In genomic region chr9:31232485-31232884, GRCh38 we compare ENCODE assay signal across 27 cellular contexts.
"Had no signal": no experiment of that assay in that cellular context is flagged by ENCODE, and none has a peak within 500 bp of the region (broad histone marks: within the 10 kb centered on the region; RNA-seq: fewer than 3 reads in every experiment).

No MANE protein-coding gene starts in this region.

- DNase-seq: stimulated activated CD4-positive, alpha-beta T cell treated with anti-CD3 and anti-CD28 coated beads, Interleukin-2, amount 100 ng/mL, for 48 hours; stimulated activated CD4-positive, alpha-beta T cell treated with anti-CD3 and anti-CD28 coated beads, Interleukin-4, amount 100 ng/mL, for 1 hour; stimulated activated CD4-positive, alpha-beta T cell treated with anti-CD3 and anti-CD28 coated beads, Interleukin-4, amount 100 ng/mL, for 24 hours; stimulated activated CD4-positive, alpha-beta T cell treated with anti-CD3 and anti-CD28 coated beads, Interleukin-4, amount 100 ng/mL, for 4 hours; stimulated activated CD8-positive, alpha-beta memory T cell treated with anti-CD3 and anti-CD28 coated beads, Interleukin-4, amount 100 ng/mL, for 48 hours; stimulated activated naive B cell treated with anti-CD40 and anti-IgM and Interleukin-4, amounts not matched to agents 10 μg/mL and 1 μg/mL and 100 μg/mL, for 72 hours; stimulated activated naive CD4-positive, alpha-beta T cell; stimulated activated naive CD4-positive, alpha-beta T cell treated with Interleukin-2 at 50 U/mL for 16 hours; stimulated activated naive CD8-positive, alpha-beta T cell treated with anti-CD3 and anti-CD28 coated beads, Interleukin-15, amount 100 ng/mL, for 72 hours; stimulated activated naive CD8-positive, alpha-beta T cell treated with anti-CD3 and anti-CD28 coated beads, Interleukin-15, Interleukin-2, amounts not matched to agents 100 U/mL and 50 U/mL, for 24 hours; stomach; substantia nigra; testis; thyroid gland; tibial artery; transverse colon; trophoblast cell; upper lobe of left lung; upper lobe of right lung; uterus had no signal

- H3K36me3 ChIP-seq: stomach, suprapubic skin, thoracic aorta, thyroid gland, tibial artery, tibial nerve, transverse colon, upper lobe of left lung, upper lobe of right lung, uterus, vagina had no signal

- FAIRE-seq: urothelium cell line had no signal

- H3K4me1 ChIP-seq: stomach, suprapubic skin, testis, thyroid gland, tibial artery, tibial nerve, transverse colon, upper lobe of left lung, upper lobe of right lung, uterus, vagina had no signal

- H3K27me3 ChIP-seq: stomach, suprapubic skin, testis, thyroid gland, tibial artery, tibial nerve, transverse colon, upper lobe of left lung, upper lobe of right lung, uterus, vagina had no signal

- H3K9me3 ChIP-seq: suprapubic skin, testis, thoracic aorta, thyroid gland, transverse colon, upper lobe of left lung, upper lobe of right lung, uterus, vagina had no signal

- ATAC-seq: stimulated activated effector memory CD8-positive, alpha-beta T cell treated with anti-CD3 and anti-CD28 coated beads, Interleukin-12 subunit alpha, Interleukin-12 subunit beta, amount 100 ng/mL, for 72 hours; stimulated activated memory B cell treated with anti-CD40 and anti-IgM and Interleukin-4, amounts not matched to agents 10 μg/mL and 1 μg/mL and 100 μg/mL, for 72 hours; stimulated activated naive B cell treated with anti-CD40 and anti-IgM and Interleukin-4, amounts not matched to agents 10 μg/mL and 1 μg/mL and 100 μg/mL, for 72 hours; stimulated activated naive CD8-positive, alpha-beta T cell treated with anti-CD3 and anti-CD28 coated beads, Interleukin-15, amount 100 ng/mL, for 72 hours; stimulated activated naive CD8-positive, alpha-beta T cell treated with anti-CD3 and anti-CD28 coated beads, Interleukin-15, Interleukin-2, amounts not matched to agents 100 U/mL and 50 U/mL, for 24 hours; upper lobe of right lung had no signal

- H3K27ac ChIP-seq: stomach, suprapubic skin, testis, thoracic aorta, thyroid gland, tibial artery, tibial nerve, transverse colon, upper lobe of left lung, upper lobe of right lung, uterus, vagina had no signal

- H3K4me3 ChIP-seq: stomach, suprapubic skin, testis, thoracic aorta, thyroid gland, tibial artery, tibial nerve, transverse colon, upper lobe of left lung, upper lobe of right lung, uterus, vagina had no signal
